Comparison of ENCODE assay signal across 11 cellular contexts in genomic region chr1:1847501-1848289, GRCh38. TPM values are rescaled to one million over a fixed set of nuclear protein-coding genes. Genes with fewer than 3 reads are reported as not detected.
A peak's percentile ranks its signal among the peaks of the same experiment; 100 is the strongest.
DNase-seq lines count a peak whose midpoint lies in the region; ATAC-seq and TF ChIP-seq lines count a peak whose summit lies in the region.
"Had no signal": no experiment of that assay in that cellular context is flagged by ENCODE, and none has a peak within 500 bp of the region (broad histone marks: within the 10 kb centered on the region; RNA-seq: fewer than 3 reads in every experiment).

No MANE protein-coding gene starts in this region.

- no peaks in the 10 kb centered on the region for H3K27me3 ChIP-seq in SK-N-SH (ENCODE audit: insufficient read depth)
- H3K27me3 ChIP-seq in stomach: no peaks in the 10 kb centered on the region

- CTCF ChIA-PET in SK-N-SH (lab: Yijun Ruan, JAX): interaction anchor here (1.2 to 1.4 kb wide), 3 partner anchors 10 to 59 kb away, joined by 3 read pairs; no protein-coding TSS in a partner anchor

- H3K36me3 ChIP-seq in SK-N-SH (replicated peaks in 1 of 2; ENCODE audit: control insufficient read depth in 1 of 2, insufficient read depth in 2 of 2, low read length in 1 of 2): peaks cover 0 to 17% of the 10 kb centered on the region in 2 experiments
- H3K36me3 ChIP-seq in stomach: peaks cover 0 to 4% (median 0%) of the 10 kb centered on the region in 4 donors

- H3K4me1 ChIP-seq in SK-N-SH (ENCODE audit: control insufficient read depth in 1 of 2, insufficient read depth in 2 of 2, low read depth in 1 of 2, low read length in 1 of 2): peaks cover 0 to 21% of the 10 kb centered on the region in 2 experiments; a peak in 2 of 4 replicates
- peaks cover 26 to 81% (median 59%) of the 10 kb centered on the region in 4 donors for H3K4me1 ChIP-seq in stomach

- WGBS in SK-N-SH (ENCODE audit: low lambda C conversion rate): 81% methylated on average over 15 of the region's 15 CpGs
- 63 to 76% (median 69%) methylated on average over 15 of the region's 15 CpGs for WGBS in stomach, 5 donors

- POLR2A ChIA-PET in SK-N-SH (lab: Yijun Ruan, JAX): interaction anchor here (0.6 kb wide), 1 partner anchor 68 kb away, joined by 3 read pairs; no protein-coding TSS in a partner anchor

- H3K4me3 ChIP-seq in SK-N-SH (ENCODE audit: low read depth in 2 of 2, low read length in 1 of 2): no peak overlapping the region
- no peak overlapping the region for H3K4me3 ChIP-seq in stomach
- H3K4me3 ChIP-seq: HAP-1 had no signal

- peak overlapping the region; percentile 59 to 79 (median 72) for H3K27ac Mint-ChIP-seq in immature natural killer cell
- H3K27ac Mint-ChIP-seq in T-helper 2 cell treated with Interferon-gamma antibody and Interleukin-4, amounts not matched to agents 5 μg/mL and 100 μg/mL, for 36 hours: no peak overlapping the region

- H3K79me2 ChIP-seq in SK-N-SH (ENCODE audit: insufficient read depth): peaks cover 100% of the 10 kb centered on the region

- H3K9ac ChIP-seq in SK-N-SH: no peak overlapping the region

- no peak for TF ChIP-seq RAD21 in SK-N-SH (IDR thresholded peaks at IDR 0.05; ENCODE audit: low read length)

- H3K9me2 ChIP-seq in SK-N-SH: no peaks in the 10 kb centered on the region

- TF ChIP-seq CTCF in SK-N-SH (IDR thresholded peaks at IDR 0.05): no peak
- TF ChIP-seq CTCF in stomach (IDR thresholded peaks at IDR 0.05): no peak

- H3K4me1 Mint-ChIP-seq in immature natural killer cell: peaks cover 66 to 80% of the 10 kb centered on the region in 2 donors
- peaks cover 24% of the 10 kb centered on the region for H3K4me1 Mint-ChIP-seq in T-helper 2 cell treated with Interferon-gamma antibody and Interleukin-4, amounts not matched to agents 5 μg/mL and 100 μg/mL, for 36 hours (ENCODE audit: low read depth)

- H4K20me1 ChIP-seq in SK-N-SH (ENCODE audit: insufficient read depth): peaks cover 98% of the 10 kb centered on the region

- peaks cover 0 to 3% (median 0%) of the 10 kb centered on the region in 3 donors for H3K27me3 Mint-ChIP-seq in immature natural killer cell (ENCODE audit: low read depth in 3 of 3)
- H3K27me3 Mint-ChIP-seq in T-helper 2 cell treated with Interferon-gamma antibody and Interleukin-4, amounts not matched to agents 5 μg/mL and 100 μg/mL, for 36 hours (ENCODE audit: low read depth): no peaks in the 10 kb centered on the region

- ATAC-seq in GM21529 (IDR thresholded peaks at IDR 0.05; ENCODE audit: unreplicated experiment) (peak; percentile 80), GM21717 (IDR thresholded peaks at IDR 0.05; ENCODE audit: unreplicated experiment) (no peak), GM19328 (IDR thresholded peaks at IDR 0.05; ENCODE audit: unreplicated experiment) (no peak)

- H2AFZ ChIP-seq in SK-N-SH (ENCODE audit: low read depth): no peak overlapping the region

- intact Hi-C loops in stomach (cut with DNase I; ENCODE audit: low total_unique reads): no loop called here

- H3K36me3 Mint-ChIP-seq in immature natural killer cell: no peaks in the 10 kb centered on the region
- H3K36me3 Mint-ChIP-seq in T-helper 2 cell treated with Interferon-gamma antibody and Interleukin-4, amounts not matched to agents 5 μg/mL and 100 μg/mL, for 36 hours (ENCODE audit: low read depth): peaks cover 27% of the 10 kb centered on the region

- H3K4me3 Mint-ChIP-seq in immature natural killer cell: peak overlapping the region in 2 of 5 donors; percentile 3 to 28
- H3K4me3 Mint-ChIP-seq in T-helper 2 cell treated with Interferon-gamma antibody and Interleukin-4, amounts not matched to agents 5 μg/mL and 100 μg/mL, for 36 hours: no peak overlapping the region

- TF ChIP-seq EP300 in SK-N-SH (IDR thresholded peaks at IDR 0.05; ENCODE audit: borderline replicate concordance in 1 of 2, low read depth in 1 of 2, low read length in 1 of 2): no peak
- no peak for TF ChIP-seq EP300 in stomach (IDR thresholded peaks at IDR 0.05)

- no peaks in the 10 kb centered on the region for H3K9me3 Mint-ChIP-seq in immature natural killer cell
- H3K9me3 Mint-ChIP-seq in T-helper 2 cell treated with Interferon-gamma antibody and Interleukin-4, amounts not matched to agents 5 μg/mL and 100 μg/mL, for 36 hours: no peaks in the 10 kb centered on the region

- H3K27ac ChIP-seq in SK-N-SH (ENCODE audit: low read depth in 2 of 2, low read length in 1 of 2) (peak overlapping the region; percentile 39 to 84; a peak in 3 of 4 replicates), stomach (peak overlapping the region; percentile 59 to 73 (median 64))

- DNase-seq in SK-N-SH (no peak), immature natural killer cell (no peak), stomach (no peak), D341Med (ENCODE audit: low spot score) (no peak)
- no peak for DNase-seq in T-helper 2 cell treated with Interferon-gamma antibody and Interleukin-4, amounts not matched to agents 5 μg/mL and 100 μg/mL, for 36 hours (ENCODE audit: low spot score)
- DNase-seq: IMR-90; stimulated activated naive CD4-positive, alpha-beta T cell had no signal

- no peak for TF ChIP-seq POLR2A in stomach (IDR thresholded peaks at IDR 0.05)

- H3K9me3 ChIP-seq in SK-N-SH (no peaks in the 10 kb centered on the region), stomach (no peaks in the 10 kb centered on the region)
- H3K9me3 ChIP-seq: HAP-1 had no signal

- H3K4me2 ChIP-seq in SK-N-SH: no peak overlapping the region

- H3F3A ChIP-seq in SK-N-SH (replicated peaks; ENCODE audit: insufficient read depth): peaks cover 16% of the 10 kb centered on the region

TF ChIP-seq in SK-N-SH, 30 proteins besides CTCF, POLR2A, EP300 and RAD21:
- TF ChIP-seq MXI1 (IDR thresholded peaks at IDR 0.05; ENCODE audit: low read depth, low read length): peak; percentile 64; the same call in 1 of the 2 replicates
- TF ChIP-seq FOXM1 (IDR thresholded peaks at IDR 0.05; ENCODE audit: low read depth): no peak
- no peak for TF ChIP-seq YY1 (IDR thresholded peaks at IDR 0.05; ENCODE audit: low read depth)
- no peak for TF ChIP-seq MEF2A (IDR thresholded peaks at IDR 0.05; ENCODE audit: borderline replicate concordance, low read depth)

RNA-seq across cellular contexts. Expression of gene GNB1, which starts 43.2 kb away (rescaled TPM):
- 355 and 364 TPM in 2 replicates for polyA plus RNA-seq in SK-N-SH (2012; rRNA removed)
- 284 and 376 TPM in 2 replicates for polyA plus RNA-seq in SK-N-SH (2012; cell fraction: cytosol; rRNA removed)
- 202 and 299 TPM in 2 replicates for polyA plus RNA-seq in SK-N-SH (2012; cell fraction: nucleus; rRNA removed)
- 100 to 1,000 TPM in 1 of 3 donors, 10 to 100 TPM in 2; 53.4 to 111 (median 98.7) TPM for polyA plus RNA-seq in immature natural killer cell
- total RNA-seq in stomach: 100 to 1,000 TPM in 4 of 5 donors, 10 to 100 TPM in 1; 49.6 to 195 (median 124) TPM
- polyA plus RNA-seq in stomach: 100 to 1,000 TPM in 2 of 3 donors, 10 to 100 TPM in 1; 66.2 to 146 (median 126) TPM
